ENCODE assay signal across 16 cellular contexts in the genomic region with DNA sequence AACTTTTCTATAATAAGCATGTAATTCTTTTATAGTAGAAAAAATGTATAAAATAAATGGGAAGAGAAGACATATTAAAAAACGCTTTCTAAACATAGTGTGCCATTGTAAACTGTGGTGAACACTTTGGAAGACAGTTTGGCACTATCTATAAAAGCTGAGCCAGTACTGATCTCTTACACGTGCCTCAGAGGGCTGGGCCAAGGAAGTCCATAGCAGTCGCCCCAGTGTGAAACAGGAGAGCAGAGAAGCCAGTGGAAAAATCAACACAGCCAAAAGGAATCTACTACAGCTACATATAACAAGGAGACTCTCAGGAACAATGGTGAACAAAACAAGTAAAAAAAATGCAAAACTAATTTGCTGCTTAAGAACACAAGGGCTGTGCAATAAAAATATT. TPM values are rescaled to one million over a fixed set of nuclear protein-coding genes. Genes with fewer than 3 reads are reported as not detected.
DNase-seq lines count a peak whose midpoint lies in the region; ATAC-seq and TF ChIP-seq lines count a peak whose summit lies in the region.
"Had no signal": no experiment of that assay in that cellular context is flagged by ENCODE, and none has a peak within 500 bp of the region (broad histone marks: within the 10 kb centered on the region; RNA-seq: fewer than 3 reads in every experiment).

No MANE protein-coding gene starts in this region.

- H3K4me3 Mint-ChIP-seq in progenitor cell of endocrine pancreas (ENCODE audit: low read depth) = no peak overlapping the region
- H3K4me3 Mint-ChIP-seq: B cell; CD4-positive, alpha-beta memory T cell had no signal

- H2AFZ ChIP-seq in IMR-90 (replicated peaks; ENCODE audit: low read length, poor library complexity) = no peak overlapping the region

- no peaks in the 10 kb centered on the region for H4K20me1 ChIP-seq in IMR-90 (ENCODE audit: insufficient read depth, low read length)

- H3K9me1 ChIP-seq in IMR-90 (ENCODE audit: insufficient read depth, low read length) = no peaks in the 10 kb centered on the region

- H2AK5ac ChIP-seq in IMR-90 (ENCODE audit: low read depth, low read length) = no peak overlapping the region

- H4K91ac ChIP-seq in IMR-90 (ENCODE audit: insufficient read depth, low read depth, low read length) = no peak overlapping the region

- H2BK120ac ChIP-seq in IMR-90 (ENCODE audit: low read depth, low read length) = no peak overlapping the region

- H2BK5ac ChIP-seq in IMR-90 (ENCODE audit: low read depth, low read length, poor library complexity, severe bottlenecking) = no peak overlapping the region

- no TSS peak for BruUV-seq in IMR-90 (replicated peaks; lab: Mats Ljungman, UMichigan)

- TF ChIP-seq CTCF in IMR-90 (conservative IDR thresholded peaks at IDR 0.05; ENCODE audit: low read depth, low read length) (no peak), progenitor cell of endocrine pancreas (IDR thresholded peaks at IDR 0.05; ENCODE audit: unreplicated experiment) (no peak), transverse colon (IDR thresholded peaks at IDR 0.05) (no peak)

- in situ Hi-C loops in IMR-90 (cut with MboI; ENCODE audit: low sequenced_read_pairs) (no loop called here), transverse colon (cut with MboI; ENCODE audit: low pct_ligation_motif_present in 1 of 4, low pct_unique_long_range_greater_than_20kb in 1 of 4, low sequenced_read_pairs in 3 of 4) (no loop called here)

- H3K56ac ChIP-seq in IMR-90 (ENCODE audit: extremely low read depth, insufficient read depth, low read length) = no peak overlapping the region

- H3K4me1 ChIP-seq in IMR-90 (ENCODE audit: control insufficient read depth, insufficient read depth, low read length) = no peaks in the 10 kb centered on the region
- H3K4me1 ChIP-seq in transverse colon = peaks cover 0 to 3% (median 0%) of the 10 kb centered on the region in 4 donors

- DNase-seq in IMR-90 (no peak), dermis blood vessel endothelial cell (peak; percentile 10), left ventricle myocardium superior (no peak), progenitor cell of endocrine pancreas (ENCODE audit: low spot score, unreplicated experiment) (no peak), transverse colon (no peak), NCI-H2227 treated with DMSO at 0.1 percent for 48 hours (lab: John Stamatoyannopoulos, UW) (no peak), HUDEP-2 (lab: John Stamatoyannopoulos, UW; ENCODE audit: unreplicated experiment in 76 of 76) (no peak)
- DNase-seq in activated CD4-positive, CD25-positive, alpha-beta regulatory T cell (lab: John Stamatoyannopoulos, UW) = no peak
- DNase-seq: CD4-positive, alpha-beta memory T cell; DMS79 treated with DMSO at 0.1 percent for 48 hours; KG1; NCI-H1092 treated with DMSO at 0.1 percent for 48 hours; NCI-H1694 treated with DMSO at 0.1 percent for 48 hours; NCI-H748 treated with DMSO at 0.1 percent for 48 hours; PC-3 had no signal

- no peak for TF ChIP-seq POLR2A in IMR-90 (IDR thresholded peaks at IDR 0.05; ENCODE audit: low read depth, low read length)
- no peak for TF ChIP-seq POLR2A in transverse colon (IDR thresholded peaks at IDR 0.05)

- no peak overlapping the region for H3K4me2 ChIP-seq in IMR-90 (ENCODE audit: low read depth, low read length)

- TF ChIP-seq RAD21 in IMR-90 (IDR thresholded peaks at IDR 0.05; ENCODE audit: low read length) = no peak

- H2AK9ac ChIP-seq in IMR-90 (replicated peaks; ENCODE audit: low read depth, low read length, poor library complexity) = no peak overlapping the region

- H3K9me3 ChIP-seq in IMR-90 (ENCODE audit: control insufficient read depth, insufficient read depth, low read length) = no peaks in the 10 kb centered on the region
- no peaks in the 10 kb centered on the region for H3K9me3 ChIP-seq in transverse colon

- H3K27me3 ChIP-seq in IMR-90 (ENCODE audit: control insufficient read depth, insufficient read depth, low read length) (no peaks in the 10 kb centered on the region), transverse colon (no peaks in the 10 kb centered on the region)

- no peak for TF ChIP-seq EP300 in transverse colon (IDR thresholded peaks at IDR 0.05; ENCODE audit: low read depth)

- no peak overlapping the region for H4K8ac ChIP-seq in IMR-90 (ENCODE audit: low read depth in 2 of 2, low read length in 2 of 2)

- no peak overlapping the region for H3K14ac ChIP-seq in IMR-90 (replicated peaks; ENCODE audit: low read depth, low read length)

- H3K9me3 Mint-ChIP-seq in progenitor cell of endocrine pancreas (ENCODE audit: low read depth) = no peaks in the 10 kb centered on the region

- no peak overlapping the region for H3K4ac ChIP-seq in IMR-90 (ENCODE audit: low read depth, low read length)

- no peaks in the 10 kb centered on the region for H3K4me1 Mint-ChIP-seq in progenitor cell of endocrine pancreas (ENCODE audit: low read depth)
- H3K4me1 Mint-ChIP-seq: B cell; CD4-positive, alpha-beta memory T cell had no signal

- H3K27me3 Mint-ChIP-seq in progenitor cell of endocrine pancreas = no peaks in the 10 kb centered on the region
- H3K27me3 Mint-ChIP-seq: B cell; CD4-positive, alpha-beta memory T cell had no signal

- intact Hi-C loops in IMR-90 (cut with micrococcal nuclease) = no loop called here
- intact Hi-C loops in left ventricle myocardium superior (cut with micrococcal nuclease) = no loop called here
- intact Hi-C loops in transverse colon (cut with DNase I; ENCODE audit: low total_unique reads) = no loop called here

- CTCF ChIA-PET in IMR-90 (lab: Yijun Ruan, JAX) = interaction anchor here (0.8 kb wide), 1 partner anchor 103 kb away, joined by 3 read pairs; no protein-coding TSS in a partner anchor

- H3K27ac ChIP-seq in IMR-90 (ENCODE audit: insufficient read depth, low read length) (no peak overlapping the region), transverse colon (no peak overlapping the region)

- no peak overlapping the region for H2BK15ac ChIP-seq in IMR-90 (ENCODE audit: low read depth, low read length)

- H3K27ac Mint-ChIP-seq in progenitor cell of endocrine pancreas = peak overlapping the region; percentile 85
- H3K27ac Mint-ChIP-seq: B cell had no signal

- peaks cover 48% of the 10 kb centered on the region for H3K36me3 ChIP-seq in IMR-90 (ENCODE audit: control insufficient read depth, insufficient read depth, low read length)
- peaks cover 0 to 60% (median 22%) of the 10 kb centered on the region in 4 donors for H3K36me3 ChIP-seq in transverse colon

- no CpG with 5 or more reads among the region's 3 CpGs for WGBS in IMR-90 (ENCODE audit: extremely low coverage in 2 of 2, insufficient read length in 1 of 2), 2 experiments
- 38 to 55% methylated on average over 1 to 3 of the region's 3 CpGs for whole genome bisulfite sequencing in transverse colon (ENCODE audit: low coverage in 1 of 2), 2 donors

- H3K79me1 ChIP-seq in IMR-90 (ENCODE audit: low read depth in 1 of 2, low read length in 2 of 2) = peaks cover 2 to 13% of the 10 kb centered on the region in 2 experiments; a peak in 1 of 4 replicates

- peaks cover 56% of the 10 kb centered on the region for H3K36me3 Mint-ChIP-seq in progenitor cell of endocrine pancreas (ENCODE audit: insufficient read depth)

- no peak overlapping the region for H3K23ac ChIP-seq in IMR-90 (ENCODE audit: low read depth, low read length)

- dilution Hi-C loops in IMR-90 (cut with HindIII; ENCODE audit: low sequenced_read_pairs, unreplicated experiment) = no loop called here

- no peak overlapping the region for H3K18ac ChIP-seq in IMR-90 (ENCODE audit: low read depth, low read length)

- H3K9ac ChIP-seq in IMR-90 (ENCODE audit: low read depth, low read length) = no peak overlapping the region

- H4K5ac ChIP-seq in IMR-90 (ENCODE audit: low read depth, low read length) = no peak overlapping the region

- H2BK20ac ChIP-seq in IMR-90 (ENCODE audit: low read depth, low read length) = no peak overlapping the region

- ATAC-seq in IMR-90 (ENCODE audit: low read depth) (peak; percentile 32), left ventricle myocardium superior (peak; percentile 97)
- ATAC-seq: PC-3 had no signal

- POLR2A ChIA-PET in IMR-90 (lab: Charles Lee; ENCODE audit: unreplicated experiment) = no interaction called here

- H3K4me3 ChIP-seq in IMR-90 (ENCODE audit: insufficient read depth, low read depth, low read length) (no peak overlapping the region), transverse colon (no peak overlapping the region)

TF ChIP-seq in IMR-90, 13 proteins besides CTCF, POLR2A, EP300 and RAD21 (continues in another document):
- TF ChIP-seq RCOR1 (IDR thresholded peaks at IDR 0.05; ENCODE audit: insufficient replicate concordance, low read length) (no peak), NFE2L2 (IDR thresholded peaks at IDR 0.05; ENCODE audit: low read depth, low read length) (no peak), MAFK (IDR thresholded peaks at IDR 0.05; ENCODE audit: low read depth, low read length) (no peak), CHD1 (IDR thresholded peaks at IDR 0.05; ENCODE audit: low read depth, low read length) (no peak), BHLHE40 (IDR thresholded peaks at IDR 0.05; ENCODE audit: low read depth, low read length) (no peak), CEBPB (IDR thresholded peaks at IDR 0.05; ENCODE audit: low read depth, low read length) (no peak), USF2 (IDR thresholded peaks at IDR 0.05; ENCODE audit: low read depth, low read length) (no peak), MXI1 (IDR thresholded peaks at IDR 0.05; ENCODE audit: borderline replicate concordance, low read depth, low read length) (no peak)

RNA-seq across cellular contexts. Expression of gene SEPHS1, which starts 20.6 kb away (rescaled TPM):
- total RNA-seq in IMR-90 (2012; rRNA removed) (46.9 and 69.4 TPM in 2 replicates), dermis blood vessel endothelial cell (42.5 and 60.9 TPM in 2 replicates), left ventricle myocardium superior (27.8 TPM), progenitor cell of endocrine pancreas (117 and 127 TPM in 2 replicates), transverse colon (10 to 100 TPM; 14.6 to 44.6 (median 28.5) TPM)
- 39.4 and 40.4 TPM in 2 replicates for polyA plus RNA-seq in IMR-90 (2012; rRNA removed)
- 20.6 and 23.6 TPM in 2 replicates for polyA plus RNA-seq in IMR-90 (2012; cell fraction: cytosol; rRNA removed)
- polyA plus RNA-seq in IMR-90 (2012; cell fraction: nucleus; rRNA removed; ENCODE audit: low replicate concordance) = 15.7 and 39.4 TPM in 2 replicates

RNA-seq across cellular contexts. Expression of gene PHYH, which starts 27.7 kb away (rescaled TPM):
- 9.7 and 10.9 TPM in 2 replicates for total RNA-seq in IMR-90 (2012; rRNA removed)
- 10.7 and 13.4 TPM in 2 replicates for polyA plus RNA-seq in IMR-90 (2012; rRNA removed)
- polyA plus RNA-seq in IMR-90 (2012; cell fraction: cytosol; rRNA removed) = 5.8 and 6.6 TPM in 2 replicates
- 3.6 and 9.1 TPM in 2 replicates for polyA plus RNA-seq in IMR-90 (2012; cell fraction: nucleus; rRNA removed; ENCODE audit: low replicate concordance)
- total RNA-seq in dermis blood vessel endothelial cell = 9.1 and 10.9 TPM in 2 replicates
- total RNA-seq in left ventricle myocardium superior = 177 TPM
- 19.0 and 19.9 TPM in 2 replicates for total RNA-seq in progenitor cell of endocrine pancreas
- 10 to 100 TPM; 16.1 to 90.1 (median 49.2) TPM for total RNA-seq in transverse colon
